Comparison of ENCODE assay signal across 1 cellular context in genomic region chr22:39528681-39529486, GRCh38.
TF ChIP-seq lines count a peak whose summit lies in the region.

No MANE protein-coding gene starts in this region.

TF ChIP-seq in HepG2, 621 proteins besides CTCF, POLR2A, EP300 and RAD21 (continued from another document and continues in another):
- TF ChIP-seq ONECUT2 (CRISPR knock-in tag; IDR thresholded peaks at IDR 0.05) (no peak), HIVEP1 (CRISPR knock-in tag; IDR thresholded peaks at IDR 0.05) (no peak; the same call in 1 of the 2 replicates), ZC3H13 (CRISPR knock-in tag; IDR thresholded peaks at IDR 0.05) (peak; percentile 90), PHF8 (CRISPR knock-in tag; IDR thresholded peaks at IDR 0.05) (peak; percentile 56), MAX (IDR thresholded peaks at IDR 0.05) (peak; percentile 73; the same call in 1 of the 2 replicates), ZNF609 (CRISPR knock-in tag; IDR thresholded peaks at IDR 0.05; ENCODE audit: borderline replicate concordance) (peak; percentile 72; the same call in 1 of the 2 replicates), PPARG (CRISPR knock-in tag; conservative IDR thresholded peaks at IDR 0.05) (no peak), ZFP62 (CRISPR knock-in tag; IDR thresholded peaks at IDR 0.05) (no peak), ZNF143 (CRISPR knock-in tag; IDR thresholded peaks at IDR 0.05) (peak; percentile 48; the same call in 1 of the 2 replicates), RARA (CRISPR knock-in tag; IDR thresholded peaks at IDR 0.05) (peak; percentile 75), ZBTB20 (CRISPR knock-in tag; IDR thresholded peaks at IDR 0.05; ENCODE audit: borderline replicate concordance, low read depth) (peak; percentile 72), ZBTB42 (CRISPR knock-in tag; IDR thresholded peaks at IDR 0.05) (peak; percentile 69; the same call in 1 of the 2 replicates), SMAD9 (CRISPR knock-in tag; IDR thresholded peaks at IDR 0.05) (no peak), ZNF879 (CRISPR knock-in tag; IDR thresholded peaks at IDR 0.05) (no peak), CENPX (CRISPR knock-in tag; IDR thresholded peaks at IDR 0.05) (no peak), ZNF350 (CRISPR knock-in tag; IDR thresholded peaks at IDR 0.05; ENCODE audit: borderline replicate concordance, low read depth) (peak; percentile 87), XBP1 (CRISPR knock-in tag; IDR thresholded peaks at IDR 0.05) (no peak), KIAA2018 (CRISPR knock-in tag; IDR thresholded peaks at IDR 0.05; ENCODE audit: borderline replicate concordance) (no peak), ZFX (CRISPR knock-in tag; IDR thresholded peaks at IDR 0.05; ENCODE audit: low read depth) (peak; percentile 73), ZNF333 (CRISPR knock-in tag; IDR thresholded peaks at IDR 0.05; ENCODE audit: borderline replicate concordance) (0 out of 2 replicates have a peak, but pooled peaks have one; percentile 31), ZNF225 (CRISPR knock-in tag; IDR thresholded peaks at IDR 0.05) (peak; percentile 76; the same call in 1 of the 2 replicates), ZNF296 (CRISPR knock-in tag; conservative IDR thresholded peaks at IDR 0.05) (no peak), SOX6 (IDR thresholded peaks at IDR 0.05) (no peak), SOX6 (CRISPR knock-in tag; IDR thresholded peaks at IDR 0.05) (peak; percentile 68), ZNF335 (CRISPR knock-in tag; IDR thresholded peaks at IDR 0.05) (no peak), SMYD3 (CRISPR knock-in tag; IDR thresholded peaks at IDR 0.05) (no peak), CBX2 (IDR thresholded peaks at IDR 0.05; ENCODE audit: low read depth, low read length) (no peak), CBX2 (CRISPR knock-in tag; IDR thresholded peaks at IDR 0.05; ENCODE audit: low read depth) (no peak), ZNF704 (CRISPR knock-in tag; IDR thresholded peaks at IDR 0.05; ENCODE audit: borderline replicate concordance) (no peak), ZNF441 (CRISPR knock-in tag; IDR thresholded peaks at IDR 0.05; ENCODE audit: borderline replicate concordance) (no peak), HOXD1 (CRISPR knock-in tag; IDR thresholded peaks at IDR 0.05) (no peak), NONO (IDR thresholded peaks at IDR 0.05) (no peak), NONO (CRISPR knock-in tag; conservative IDR thresholded peaks at IDR 0.05) (peak; percentile 97), ZIK1 (CRISPR knock-in tag; IDR thresholded peaks at IDR 0.05; ENCODE audit: borderline replicate concordance, low read depth) (no peak), GATAD1 (CRISPR knock-in tag; IDR thresholded peaks at IDR 0.05) (peak; percentile 77), DDIT3 (CRISPR knock-in tag; IDR thresholded peaks at IDR 0.05) (no peak), KDM4B (CRISPR knock-in tag; IDR thresholded peaks at IDR 0.05) (peak; percentile 68; the same call in 1 of the 2 replicates), ZNF589 (CRISPR knock-in tag; conservative IDR thresholded peaks at IDR 0.05) (peak; percentile 93), MIER2 (CRISPR knock-in tag; IDR thresholded peaks at IDR 0.05) (peak; percentile 83; the same call in 1 of the 2 replicates), MBD4 (IDR thresholded peaks at IDR 0.05; ENCODE audit: borderline replicate concordance, low read length) (no peak), GMEB1 (CRISPR knock-in tag; IDR thresholded peaks at IDR 0.05; ENCODE audit: borderline replicate concordance) (peak; percentile 45; the same call in 1 of the 2 replicates), ZNF552 (CRISPR knock-in tag; IDR thresholded peaks at IDR 0.05; ENCODE audit: borderline replicate concordance) (no peak), ZNF235 (CRISPR knock-in tag; IDR thresholded peaks at IDR 0.05; ENCODE audit: borderline replicate concordance) (peak; percentile 60; the same call in 1 of the 2 replicates), HMGA1 (CRISPR knock-in tag; conservative IDR thresholded peaks at IDR 0.05) (no peak), KDM6A (CRISPR knock-in tag; IDR thresholded peaks at IDR 0.05; ENCODE audit: low read depth) (no peak), PAWR (CRISPR knock-in tag; IDR thresholded peaks at IDR 0.05; ENCODE audit: borderline replicate concordance) (no peak), TOPORS (CRISPR knock-in tag; IDR thresholded peaks at IDR 0.05) (peak; percentile 78), TAF15 (IDR thresholded peaks at IDR 0.05; ENCODE audit: low read depth, low read length, poor library complexity, severe bottlenecking) (no peak), KAT7 (CRISPR knock-in tag; IDR thresholded peaks at IDR 0.05; ENCODE audit: borderline replicate concordance) (0 out of 2 replicates have a peak, but pooled peaks have one; percentile 33), SYNCRIP (IDR thresholded peaks at IDR 0.05; ENCODE audit: insufficient read depth, low read depth, low read length) (no peak), ZNF430 (CRISPR knock-in tag; IDR thresholded peaks at IDR 0.05) (peak; percentile 54; the same call in 1 of the 2 replicates), MXD4 (CRISPR knock-in tag; IDR thresholded peaks at IDR 0.05) (0 out of 2 replicates have a peak, but pooled peaks have one; percentile 37), DR1 (CRISPR knock-in tag; IDR thresholded peaks at IDR 0.05) (no peak), LCORL (IDR thresholded peaks at IDR 0.05) (no peak), LCORL (CRISPR knock-in tag; IDR thresholded peaks at IDR 0.05) (peak; percentile 61), ZNF7 (CRISPR knock-in tag; IDR thresholded peaks at IDR 0.05) (no peak), KLF12 (CRISPR knock-in tag; IDR thresholded peaks at IDR 0.05; ENCODE audit: borderline replicate concordance) (peak; percentile 79; the same call in 1 of the 2 replicates)
